ENCODE assay signal across 20 cellular contexts in the genomic region with DNA sequence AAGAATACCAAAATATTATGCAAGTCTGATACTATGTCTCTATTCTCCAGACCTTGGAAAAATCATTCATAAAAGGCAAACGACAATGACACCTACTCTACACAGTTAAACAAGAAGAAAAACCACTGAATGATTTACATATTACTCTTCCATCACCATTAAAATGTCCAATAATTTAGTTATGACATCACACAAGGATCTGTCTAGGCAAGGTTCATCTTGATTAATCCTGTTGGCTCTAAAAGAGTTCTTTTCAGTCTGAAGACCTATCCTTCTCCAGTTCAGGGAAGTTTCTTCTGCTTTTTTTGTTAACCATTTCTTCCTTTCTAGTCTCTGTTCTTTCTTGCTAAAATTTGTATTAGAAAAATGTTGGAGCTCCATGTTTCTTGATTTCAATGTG.
"Had no signal": no experiment of that assay in that cellular context is flagged by ENCODE, and none has a peak within 500 bp of the region (broad histone marks: within the 10 kb centered on the region; RNA-seq: fewer than 3 reads in every experiment).

No MANE protein-coding gene starts in this region.

- H3K36me3 ChIP-seq: right lobe of liver, uterus had no signal

- H3K36me3 Mint-ChIP-seq: stimulated activated effector memory CD8-positive, alpha-beta T cell treated with anti-CD3 and anti-CD28 coated beads, Interleukin-12 subunit alpha, Interleukin-12 subunit beta, amount 100 ng/mL, for 72 hours had no signal

- H3K27ac ChIP-seq: heart left ventricle, neutrophil, psoas muscle, right lobe of liver, suprapubic skin, tibial artery, upper lobe of left lung, uterus had no signal

- H3K27ac Mint-ChIP-seq: stimulated activated effector memory CD8-positive, alpha-beta T cell treated with anti-CD3 and anti-CD28 coated beads, Interleukin-12 subunit alpha, Interleukin-12 subunit beta, amount 100 ng/mL, for 72 hours had no signal

- H3K27me3 ChIP-seq: heart left ventricle, neutrophil, right lobe of liver, suprapubic skin, tibial artery, upper lobe of left lung, uterus had no signal

- H3K27me3 Mint-ChIP-seq: naive thymus-derived CD8-positive, alpha-beta T cell had no signal

- H3K4me1 ChIP-seq: heart left ventricle, psoas muscle, suprapubic skin, upper lobe of left lung, uterus had no signal

- H3K4me3 Mint-ChIP-seq: stimulated activated effector memory CD8-positive, alpha-beta T cell treated with anti-CD3 and anti-CD28 coated beads, Interleukin-12 subunit alpha, Interleukin-12 subunit beta, amount 100 ng/mL, for 72 hours had no signal

- DNase-seq: effector memory CD4-positive, alpha-beta T cell; heart left ventricle; hippocampal formation; mucosa of descending colon; naive thymus-derived CD8-positive, alpha-beta T cell; psoas muscle; retina; right lobe of liver; stimulated activated CD4-positive, alpha-beta T cell treated with anti-CD3 and anti-CD28 coated beads, Interleukin-4, amount 100 ng/mL, for 1 hour; stimulated activated CD8-positive, alpha-beta memory T cell treated with anti-CD3 and anti-CD28 coated beads, Interleukin-4, amount 100 ng/mL, for 48 hours; stimulated activated naive CD8-positive, alpha-beta T cell treated with anti-CD3 and anti-CD28 coated beads, Interleukin-15, Interleukin-2, amounts not matched to agents 100 U/mL and 50 U/mL, for 24 hours; tibial artery; upper lobe of left lung; uterus had no signal

- ATAC-seq: heart left ventricle; left lobe of liver; mucosa of descending colon; naive thymus-derived CD8-positive, alpha-beta T cell; psoas muscle; right lobe of liver; stimulated activated effector memory CD8-positive, alpha-beta T cell treated with anti-CD3 and anti-CD28 coated beads, Interleukin-12 subunit alpha, Interleukin-12 subunit beta, amount 100 ng/mL, for 72 hours; stimulated activated naive CD8-positive, alpha-beta T cell treated with anti-CD3 and anti-CD28 coated beads, Interleukin-15, Interleukin-2, amounts not matched to agents 100 U/mL and 50 U/mL, for 24 hours had no signal

- H3K4me3 ChIP-seq: heart left ventricle, mucosa of descending colon, psoas muscle, right lobe of liver, suprapubic skin, tibial artery, upper lobe of left lung, uterus had no signal

- H3K9me3 ChIP-seq: neutrophil, right lobe of liver had no signal

- FAIRE-seq: endometrium, frontal cortex had no signal
